Comparison of ENCODE assay signal across 17 cellular contexts in genomic region chr3:51082363-51082762, GRCh38.
DNase-seq lines count a peak whose midpoint lies in the region; ATAC-seq, FAIRE-seq and TF ChIP-seq lines count a peak whose summit lies in the region.
"Had no signal": no experiment of that assay in that cellular context is flagged by ENCODE, and none has a peak within 500 bp of the region (broad histone marks: within the 10 kb centered on the region; RNA-seq: fewer than 3 reads in every experiment).

No MANE protein-coding gene starts in this region.

- H3K56ac ChIP-seq in H9 (ENCODE audit: insufficient read length, low read depth, low read length) (no peak overlapping the region), H1 (replicated peaks; ENCODE audit: insufficient read length, low read depth, low read length) (no peak overlapping the region)

- H2AK5ac ChIP-seq in H9 (ENCODE audit: insufficient read length, low read length) (no peak overlapping the region), H1 (ENCODE audit: low read depth, low read length) (no peak overlapping the region)

- H4K20me1 ChIP-seq in H9 (ENCODE audit: control insufficient read depth, insufficient read depth, insufficient read length), result no peaks in the 10 kb centered on the region
- H4K20me1 ChIP-seq in H1 (replicated peaks in 1 of 2; ENCODE audit: control insufficient read depth in 1 of 2, insufficient read depth in 2 of 2, low read length in 2 of 2), result no peaks in the 10 kb centered on the region
- no peaks in the 10 kb centered on the region for H4K20me1 ChIP-seq in HepG2 (ENCODE audit: insufficient read depth, low read length)
- H4K20me1 ChIP-seq: BLaER1 treated with 17β-estradiol and CSF1 and Interleukin-3, amounts not matched to agents 10 nM and 100 nM had no signal

- H4K8ac ChIP-seq in H9 (replicated peaks; ENCODE audit: insufficient read length, low read depth, low read length), result no peak overlapping the region
- no peak overlapping the region; the same call in 1 of the 2 replicates for H4K8ac ChIP-seq in H1 (ENCODE audit: extremely low read depth, insufficient read depth, low read length)

- in situ Hi-C loops in HepG2 (cut with HindIII; ENCODE audit: extremely low pct_ligation_motif_present, low pct_unique_long_range_greater_than_20kb), result no loop called here

- H3T11ph ChIP-seq in H9 (ENCODE audit: low read length), result no peak overlapping the region

- intact Hi-C loops in HepG2 (cut with micrococcal nuclease; ENCODE audit: unreplicated experiment), result no loop called here

- no CpG with 5 or more reads among the region's 2 CpGs for WGBS in H9 (ENCODE audit: extremely low coverage, insufficient read length, low lambda C conversion rate)
- 89% methylated on average over 2 of the region's 2 CpGs; no CpG with 5 or more reads in 1 of the 2 experiments for WGBS in H1 (ENCODE audit: extremely low coverage in 1 of 2, insufficient coverage in 1 of 2, insufficient read length in 1 of 2, insufficient replicate concordance in 2 of 2, low coverage in 1 of 2, low lambda C conversion rate in 2 of 2, missing lambda C conversion rate in 1 of 2), 2 experiments
- WGBS in HepG2 (ENCODE audit: low lambda C conversion rate), result no CpG with 5 or more reads among the region's 2 CpGs

- H3K4me1 ChIP-seq in H9 (ENCODE audit: insufficient read depth, low read length) (no peaks in the 10 kb centered on the region), H1 (replicated peaks in 1 of 4; ENCODE audit: control insufficient read depth in 3 of 4, insufficient read depth in 4 of 4, low read length in 3 of 4) (no peaks in the 10 kb centered on the region), HepG2 (ENCODE audit: insufficient read depth, low read length) (no peaks in the 10 kb centered on the region), SJCRH30 (no peaks in the 10 kb centered on the region)
- H3K4me1 ChIP-seq: BLaER1 treated with 17β-estradiol and CSF1 and Interleukin-3, amounts not matched to agents 10 nM and 100 nM; Caco-2 had no signal

- no TSS peak for BruUV-seq in HepG2 (replicated peaks; lab: Mats Ljungman, UMichigan)

- H3K4me2 ChIP-seq in H9 (ENCODE audit: insufficient read depth, insufficient read length, low read length), result no peak overlapping the region
- H3K4me2 ChIP-seq in H1 (ENCODE audit: insufficient read depth in 1 of 2, low read depth in 2 of 2, low read length in 2 of 2), result no peak overlapping the region
- no peak overlapping the region for H3K4me2 ChIP-seq in HepG2 (ENCODE audit: low read depth, low read length)
- H3K4me2 ChIP-seq: BLaER1 treated with 17β-estradiol and CSF1 and Interleukin-3, amounts not matched to agents 10 nM and 100 nM had no signal

- no peak overlapping the region for H3K9ac ChIP-seq in H9 (ENCODE audit: extremely low read depth, insufficient read length, low read length)
- no peak overlapping the region for H3K9ac ChIP-seq in H1 (replicated peaks in 1 of 4; ENCODE audit: extremely low read depth in 1 of 4, low read depth in 3 of 4, low read length in 3 of 4)
- H3K9ac ChIP-seq in HepG2 (ENCODE audit: insufficient read depth, low read depth, low read length), result no peak overlapping the region
- H3K9ac ChIP-seq: BLaER1 treated with 17β-estradiol and CSF1 and Interleukin-3, amounts not matched to agents 10 nM and 100 nM had no signal

- no peak overlapping the region for H2BK15ac ChIP-seq in H9 (ENCODE audit: low read depth, low read length)
- no peak overlapping the region for H2BK15ac ChIP-seq in H1 (ENCODE audit: low read length)

- H3K79me2 ChIP-seq in H9 (ENCODE audit: insufficient read depth, low read length) (no peaks in the 10 kb centered on the region), H1 (ENCODE audit: control insufficient read depth in 1 of 2, insufficient read depth in 2 of 2, low read length in 2 of 2) (no peaks in the 10 kb centered on the region), HepG2 (ENCODE audit: insufficient read depth, low read length) (no peaks in the 10 kb centered on the region)

- H2BK5ac ChIP-seq in H9 (ENCODE audit: insufficient read length, low read length), result no peak overlapping the region
- H2BK5ac ChIP-seq in H1 (ENCODE audit: low read depth, low read length), result no peak overlapping the region

- POLR2A ChIA-PET in H1 (lab: Charles Lee; ENCODE audit: partially characterized antibody), result no interaction called here
- POLR2A ChIA-PET in HepG2 (lab: Yijun Ruan, JAX), result no interaction called here

- H3K27me3 ChIP-seq in H9 (ENCODE audit: insufficient read depth, low read length) (no peaks in the 10 kb centered on the region), H1 (replicated peaks in 1 of 4; ENCODE audit: control insufficient read depth in 3 of 4, extremely low read depth in 1 of 4, insufficient read depth in 3 of 4, low read length in 3 of 4) (no peaks in the 10 kb centered on the region), HepG2 (ENCODE audit: control insufficient read depth in 1 of 2, insufficient read depth in 2 of 2, low read length in 2 of 2) (no peaks in the 10 kb centered on the region), SJCRH30 (peaks cover 6% of the 10 kb centered on the region; the same call in 1 of the 2 replicates)
- H3K27me3 ChIP-seq: BLaER1 treated with 17β-estradiol and CSF1 and Interleukin-3, amounts not matched to agents 10 nM and 100 nM had no signal

- TF ChIP-seq CTCF in H9 (conservative IDR thresholded peaks at IDR 0.05) (peak; percentile 30; the same call in 1 of the 3 replicates), H1 (IDR thresholded peaks at IDR 0.05; ENCODE audit: control extremely low read depth in 1 of 3, insufficient read depth in 1 of 3, low read depth in 1 of 3, low read length in 3 of 3) (peak; percentile 4 to 13 (median 8); a peak in 3 of 4 replicates), HepG2 (CRISPR knock-in tag; IDR thresholded peaks at IDR 0.05) (peak; percentile 26)

- no peak overlapping the region for H3K4me3 ChIP-seq in H1 (ENCODE audit: extremely low read depth in 1 of 4, insufficient read depth in 2 of 4, low read depth in 3 of 4, low read length in 4 of 4)
- H3K4me3 ChIP-seq in HepG2 (replicated peaks in 1 of 3; ENCODE audit: insufficient read depth in 1 of 3, low read depth in 2 of 3, low read length in 3 of 3), result no peak overlapping the region
- H3K4me3 ChIP-seq in SJCRH30, result no peak overlapping the region
- H3K4me3 ChIP-seq: BLaER1 treated with 17β-estradiol and CSF1 and Interleukin-3, amounts not matched to agents 10 nM and 100 nM; K562 had no signal

- no peak for FAIRE-seq in H1 (lab: Jason Lieb, UNC)
- FAIRE-seq in HepG2 (lab: Jason Lieb, UNC), result no peak
- FAIRE-seq: D721Med, K562 had no signal

- CTCF ChIA-PET in H1 (lab: Charles Lee; ENCODE audit: partially characterized antibody) (interaction anchor here (0.6 to 1.7 kb wide), 6 partner anchors 11 to 110 kb away, joined by 3 to 5 read pairs (median 4); no protein-coding TSS in a partner anchor), HepG2 (lab: Yijun Ruan, JAX; ENCODE audit: low intra/inter-chr PET ratio, low total read pairs) (no interaction called here)

- H3K27me3 Mint-ChIP-seq in H9 (ENCODE audit: low read depth), result no peaks in the 10 kb centered on the region; the same call in 1 of the 2 replicates

- H4K5ac ChIP-seq in H9 (ENCODE audit: insufficient read length, low read depth, low read length) (no peak overlapping the region), H1 (ENCODE audit: insufficient read length, low read depth, low read length) (no peak overlapping the region)

- H3K23ac ChIP-seq in H9 (ENCODE audit: insufficient read length, low read depth, low read length), result no peak overlapping the region
- no peak overlapping the region for H3K23ac ChIP-seq in H1 (ENCODE audit: insufficient read length)

- H2BK20ac ChIP-seq in H9 (ENCODE audit: low read depth, low read length, poor library complexity, severe bottlenecking) (no peak overlapping the region), H1 (ENCODE audit: low read length) (no peak overlapping the region)

- peaks cover 37 to 61% (median 59%) of the 10 kb centered on the region in 3 experiments for H3K36me3 Mint-ChIP-seq in H9 (ENCODE audit: insufficient read depth in 1 of 3, low read depth in 3 of 3)

- H2BK12ac ChIP-seq in H9 (ENCODE audit: insufficient read length, low read depth, low read length) (no peak overlapping the region), H1 (ENCODE audit: low read depth, low read length) (no peak overlapping the region)

- peaks cover 41 to 43% of the 10 kb centered on the region in 2 experiments for H3K9me3 Mint-ChIP-seq in H9

- H2AFZ ChIP-seq in H9 (ENCODE audit: low read length), result no peak overlapping the region
- no peak overlapping the region for H2AFZ ChIP-seq in H1 (ENCODE audit: low read length)
- H2AFZ ChIP-seq in HepG2 (ENCODE audit: low read length), result no peak overlapping the region

- H2BK120ac ChIP-seq in H9 (ENCODE audit: low read depth, low read length, poor library complexity, severe bottlenecking), result no peak overlapping the region
- H2BK120ac ChIP-seq in H1 (replicated peaks; ENCODE audit: low read depth, low read length), result no peak overlapping the region

- H3K27ac Mint-ChIP-seq in H9, result no peak overlapping the region; a peak in 1 of 7 replicates
- H3K27ac Mint-ChIP-seq: B cell had no signal

- H3K4ac ChIP-seq in H9 (ENCODE audit: low read depth, low read length), result no peak overlapping the region
- H3K4ac ChIP-seq in H1 (replicated peaks; ENCODE audit: insufficient read length, low read depth, low read length), result no peak overlapping the region

- TF ChIP-seq POLR2A in H1 (IDR thresholded peaks at IDR 0.05; ENCODE audit: control extremely low read depth in 1 of 2, low read depth in 2 of 2, low read length in 2 of 2) (no peak), HepG2 (IDR thresholded peaks at IDR 0.05; ENCODE audit: insufficient read depth in 1 of 2, low read depth in 2 of 2, low read length in 2 of 2) (no peak)

- peak in 1 of 2 experiments; percentile 37; a peak in 3 of 4 replicates for TF ChIP-seq RAD21 in H1 (IDR thresholded peaks at IDR 0.05 in 1 of 2, conservative IDR thresholded peaks at IDR 0.05 in 1 of 2; ENCODE audit: low read depth in 2 of 2, low read length in 2 of 2)
- no peak for TF ChIP-seq RAD21 in HepG2 (CRISPR knock-in tag; IDR thresholded peaks at IDR 0.05)

- H3K23me2 ChIP-seq in H9 (ENCODE audit: insufficient read length, low read depth, low read length, poor library complexity, severe bottlenecking), result no peaks in the 10 kb centered on the region
- no peaks in the 10 kb centered on the region for H3K23me2 ChIP-seq in H1 (ENCODE audit: low read depth, low read length)

- H3K4me1 Mint-ChIP-seq in H9, result no peaks in the 10 kb centered on the region
- H3K4me1 Mint-ChIP-seq: B cell had no signal

- H3K4me3 Mint-ChIP-seq in H9, result no peak overlapping the region
- H3K4me3 Mint-ChIP-seq: B cell had no signal

- no peak for ATAC-seq in HepG2
- ATAC-seq: K562 had no signal

- DNase-seq in H9 (no peak), H1 (ENCODE audit: low read depth in 1 of 2, low spot score in 2 of 2) (no peak), HepG2 (ENCODE audit: low spot score) (no peak), medulla oblongata (ENCODE audit: extremely low spot score) (no peak), ureter (ENCODE audit: low spot score) (no peak), SJCRH30 (no peak)
- DNase-seq: Caco-2, DMS153, DMS79, GDM1, HCEC 1CT, IMR-90 had no signal

- H3K18ac ChIP-seq in H9 (ENCODE audit: insufficient read length, low read depth, low read length) (no peak overlapping the region), H1 (ENCODE audit: extremely low read depth, low read length) (no peak overlapping the region)

- H3K36me3 ChIP-seq in H1 (ENCODE audit: control insufficient read depth in 2 of 4, insufficient read depth in 4 of 4, low read length in 3 of 4) (peaks cover 0 to 7% (median 3%) of the 10 kb centered on the region in 4 experiments; a peak in 3 of 8 replicates), HepG2 (replicated peaks in 1 of 2; ENCODE audit: control insufficient read depth in 1 of 2, insufficient read depth in 2 of 2, low read length in 2 of 2) (no peaks in the 10 kb centered on the region), SJCRH30 (no peaks in the 10 kb centered on the region)

- no peaks in the 10 kb centered on the region for H3K9me3 ChIP-seq in H9 (ENCODE audit: control insufficient read depth, low read depth, low read length)
- H3K9me3 ChIP-seq in H1 (ENCODE audit: insufficient read depth in 2 of 2, low read depth in 1 of 2, low read length in 1 of 2), result peaks cover 6 to 28% of the 10 kb centered on the region in 2 experiments
- H3K9me3 ChIP-seq in HepG2 (ENCODE audit: low read length), result peaks cover 40% of the 10 kb centered on the region
- peaks cover 6% of the 10 kb centered on the region for H3K9me3 ChIP-seq in SJCRH30 (replicated peaks)

- H3K14ac ChIP-seq in H9 (ENCODE audit: insufficient read depth, low read length) (no peak overlapping the region), H1 (ENCODE audit: insufficient read length) (no peak overlapping the region)

- H4K91ac ChIP-seq in H9 (ENCODE audit: insufficient read length, low read depth, low read length) (no peak overlapping the region), H1 (replicated peaks; ENCODE audit: insufficient read length, low read length) (no peak overlapping the region)

- no peak overlapping the region for H3K27ac ChIP-seq in H9 (ENCODE audit: insufficient read length, low read depth, low read length)
- no peak overlapping the region for H3K27ac ChIP-seq in H1 (ENCODE audit: low read depth, low read length)
- no peak overlapping the region for H3K27ac ChIP-seq in HepG2 (ENCODE audit: extremely low read length, insufficient read depth, low read length)
- no peak overlapping the region for H3K27ac ChIP-seq in SJCRH30
- H3K27ac ChIP-seq: BLaER1 treated with 17β-estradiol and CSF1 and Interleukin-3, amounts not matched to agents 10 nM and 100 nM; HL-60 had no signal

- H3K79me1 ChIP-seq in H9 (ENCODE audit: insufficient read depth, low read depth, low read length, poor library complexity, severe bottlenecking), result no peaks in the 10 kb centered on the region
- H3K79me1 ChIP-seq in H1 (ENCODE audit: low read depth, low read length), result no peaks in the 10 kb centered on the region

- TF ChIP-seq EP300 in H1 (IDR thresholded peaks at IDR 0.05; ENCODE audit: borderline replicate concordance in 1 of 2, low read depth in 2 of 2, low read length in 2 of 2) (no peak), HepG2 (IDR thresholded peaks at IDR 0.05; ENCODE audit: low read depth in 2 of 2, low read length in 2 of 2) (no peak), HepG2 (CRISPR knock-in tag; IDR thresholded peaks at IDR 0.05; ENCODE audit: borderline replicate concordance) (no peak)
